In the genomic region with DNA sequence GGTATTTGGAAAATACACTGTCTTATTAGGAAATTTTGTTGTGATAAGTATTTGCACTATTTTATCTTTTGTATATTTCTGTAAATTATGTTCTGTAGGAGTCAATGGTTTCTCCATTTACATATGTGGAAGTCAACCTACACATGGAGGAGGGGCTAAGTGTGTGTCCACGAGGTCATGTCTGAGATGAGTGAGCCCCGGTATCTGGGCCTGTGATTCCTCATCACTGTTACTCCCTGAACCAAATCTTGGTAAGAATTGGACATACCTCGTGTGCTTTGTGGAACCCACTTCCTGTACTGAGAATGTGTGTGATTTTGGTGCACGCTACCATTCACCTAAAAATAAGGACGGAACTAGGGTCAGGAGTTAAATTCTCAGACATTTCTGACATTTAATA, we compare ENCODE assay signal across 20 cellular contexts.
DNase-seq lines count a peak whose midpoint lies in the region; ATAC-seq, FAIRE-seq and TF ChIP-seq lines count a peak whose summit lies in the region.
"Had no signal": no experiment of that assay in that cellular context is flagged by ENCODE, and none has a peak within 500 bp of the region (broad histone marks: within the 10 kb centered on the region; RNA-seq: fewer than 3 reads in every experiment).

No MANE protein-coding gene starts in this region.

- H3K9me3 ChIP-seq in endodermal cell (ENCODE audit: control insufficient read depth, low read length) = peaks cover 62% of the 10 kb centered on the region
- H3K9me3 ChIP-seq: A549 had no signal

- no peaks in the 10 kb centered on the region for H3K9me3 Mint-ChIP-seq in activated CD4-positive, alpha-beta T cell treated with anti-CD3 and anti-CD28 coated beads for 36 hours (ENCODE audit: low read depth)
- no peaks in the 10 kb centered on the region for H3K9me3 Mint-ChIP-seq in activated T-cell treated with anti-CD3 and anti-CD28 coated beads, Interleukin-2, amount 50 U/mL, for 72 hours
- H3K9me3 Mint-ChIP-seq in activated T-cell treated with anti-CD3 and anti-CD28 coated beads, Interleukin-2, amount 50 U/mL, for 24 hours = no peaks in the 10 kb centered on the region
- peaks cover 89% of the 10 kb centered on the region for H3K9me3 Mint-ChIP-seq in endodermal cell
- H3K9me3 Mint-ChIP-seq: CD4-positive, alpha-beta memory T cell had no signal

- ATAC-seq in activated CD4-positive, alpha-beta T cell treated with anti-CD3 and anti-CD28 coated beads for 36 hours = peak; percentile 71
- peak; percentile 46 to 53 for ATAC-seq in activated T-cell treated with anti-CD3 and anti-CD28 coated beads, Interleukin-2, amount 50 U/mL, for 72 hours (replicated peaks in 1 of 2)
- ATAC-seq in GM18498 (IDR thresholded peaks at IDR 0.05; ENCODE audit: unreplicated experiment) = no peak
- ATAC-seq: A549, GM12878 had no signal

- 59 to 90% methylated on average over 2 to 5 of the region's 5 CpGs for WGBS in endodermal cell (ENCODE audit: insufficient coverage in 1 of 2, insufficient read length in 1 of 2), 2 experiments

- intact Hi-C loops in activated CD4-positive, alpha-beta T cell treated with anti-CD3 and anti-CD28 coated beads for 36 hours (cut with DNase I, micrococcal nuclease) = no loop called here

- CTCF ChIA-PET in activated CD4-positive, alpha-beta T cell treated with anti-CD3 and anti-CD28 coated beads for 36 hours (lab: Charles Lee) = interaction anchor here (0.8 to 1.7 kb wide), 3 partner anchors 13 to 196 kb away, joined by 3 to 7 read pairs (median 3); no protein-coding TSS in a partner anchor

- no peak for FAIRE-seq in RCC 7860 (lab: Jason Lieb, UNC)
- FAIRE-seq: GM12878, H1, HTR-8/SVneo had no signal

- H3K36me3 Mint-ChIP-seq in activated CD4-positive, alpha-beta T cell treated with anti-CD3 and anti-CD28 coated beads for 36 hours (ENCODE audit: low read depth) = no peaks in the 10 kb centered on the region
- H3K36me3 Mint-ChIP-seq in activated T-cell treated with anti-CD3 and anti-CD28 coated beads, Interleukin-2, amount 50 U/mL, for 72 hours (ENCODE audit: insufficient read depth in 2 of 2) = no peaks in the 10 kb centered on the region
- no peaks in the 10 kb centered on the region for H3K36me3 Mint-ChIP-seq in activated T-cell treated with anti-CD3 and anti-CD28 coated beads, Interleukin-2, amount 50 U/mL, for 24 hours (ENCODE audit: low read depth)
- H3K36me3 Mint-ChIP-seq in endodermal cell (ENCODE audit: low read depth) = no peaks in the 10 kb centered on the region
- H3K36me3 Mint-ChIP-seq: CD4-positive, alpha-beta memory T cell had no signal

- no peak for TF ChIP-seq CTCF in endodermal cell (conservative IDR thresholded peaks at IDR 0.05)

- no peaks in the 10 kb centered on the region for H3K4me1 ChIP-seq in endodermal cell (ENCODE audit: control insufficient read depth, insufficient read depth, low read length)
- H3K4me1 ChIP-seq: A549 had no signal

- no peaks in the 10 kb centered on the region for H3K27me3 ChIP-seq in endodermal cell (ENCODE audit: control insufficient read depth, insufficient read depth, low read length, poor library complexity, severe bottlenecking)

- peak; percentile 21 for DNase-seq in activated CD4-positive, alpha-beta T cell treated with anti-CD3 and anti-CD28 coated beads for 36 hours
- DNase-seq in activated CD4-positive, alpha-beta T cell treated with anti-CD3 and anti-CD28 coated beads, Interleukin-2, amount 50 U/mL, for 1 hour = no peak
- DNase-seq in activated T-cell treated with anti-CD3 and anti-CD28 coated beads, Interleukin-2, amount 50 U/mL, for 72 hours = no peak
- DNase-seq in activated T-cell treated with anti-CD3 and anti-CD28 coated beads, Interleukin-2, amount 50 U/mL, for 24 hours = no peak
- no peak for DNase-seq in endodermal cell
- no peak for DNase-seq in RCC 7860 (ENCODE audit: low spot score)
- DNase-seq: AML-193; CD4-positive, alpha-beta memory T cell; DMS153; DMS79; GF-D8; H9; IMR-90 had no signal

- H3K27ac ChIP-seq in endodermal cell (ENCODE audit: low read depth, low read length) = no peak overlapping the region
- H3K27ac ChIP-seq: 22Rv1, A549, C4-2B had no signal

- H3K9ac ChIP-seq in endodermal cell (ENCODE audit: extremely low read depth, low read length, poor library complexity, severe bottlenecking) = no peak overlapping the region

- no peaks in the 10 kb centered on the region for H3K36me3 ChIP-seq in endodermal cell (ENCODE audit: control insufficient read depth, insufficient read depth, low read length)

- POLR2A ChIA-PET in activated CD4-positive, alpha-beta T cell treated with anti-CD3 and anti-CD28 coated beads for 36 hours (lab: Charles Lee) = no interaction called here

- H3K4me3 ChIP-seq in endodermal cell (ENCODE audit: low read length) = peak overlapping the region; percentile 11
- H3K4me3 ChIP-seq: A549, GM12878 had no signal

- H3K27ac Mint-ChIP-seq in activated CD4-positive, alpha-beta T cell treated with anti-CD3 and anti-CD28 coated beads for 36 hours = no peak overlapping the region
- H3K27ac Mint-ChIP-seq in activated T-cell treated with anti-CD3 and anti-CD28 coated beads, Interleukin-2, amount 50 U/mL, for 72 hours = no peak overlapping the region
- H3K27ac Mint-ChIP-seq in activated T-cell treated with anti-CD3 and anti-CD28 coated beads, Interleukin-2, amount 50 U/mL, for 24 hours = no peak overlapping the region
- no peak overlapping the region for H3K27ac Mint-ChIP-seq in endodermal cell
- H3K27ac Mint-ChIP-seq: CD4-positive, alpha-beta memory T cell; H9 had no signal

- H3K4me3 Mint-ChIP-seq in activated CD4-positive, alpha-beta T cell treated with anti-CD3 and anti-CD28 coated beads for 36 hours = no peak overlapping the region
- no peak overlapping the region for H3K4me3 Mint-ChIP-seq in activated T-cell treated with anti-CD3 and anti-CD28 coated beads, Interleukin-2, amount 50 U/mL, for 72 hours
- no peak overlapping the region for H3K4me3 Mint-ChIP-seq in activated T-cell treated with anti-CD3 and anti-CD28 coated beads, Interleukin-2, amount 50 U/mL, for 24 hours
- no peak overlapping the region for H3K4me3 Mint-ChIP-seq in endodermal cell
- H3K4me3 Mint-ChIP-seq: CD4-positive, alpha-beta memory T cell; H9 had no signal

- H3K27me3 Mint-ChIP-seq in activated CD4-positive, alpha-beta T cell treated with anti-CD3 and anti-CD28 coated beads for 36 hours = peaks cover 8% of the 10 kb centered on the region
- H3K27me3 Mint-ChIP-seq in activated T-cell treated with anti-CD3 and anti-CD28 coated beads, Interleukin-2, amount 50 U/mL, for 72 hours (ENCODE audit: low read depth) = peaks cover 30% of the 10 kb centered on the region
- peaks cover 26% of the 10 kb centered on the region for H3K27me3 Mint-ChIP-seq in activated T-cell treated with anti-CD3 and anti-CD28 coated beads, Interleukin-2, amount 50 U/mL, for 24 hours
- no peaks in the 10 kb centered on the region for H3K27me3 Mint-ChIP-seq in endodermal cell (ENCODE audit: insufficient read depth)

- H3K4me1 Mint-ChIP-seq in activated CD4-positive, alpha-beta T cell treated with anti-CD3 and anti-CD28 coated beads for 36 hours = peaks cover 6% of the 10 kb centered on the region
- peaks cover 2% of the 10 kb centered on the region for H3K4me1 Mint-ChIP-seq in activated T-cell treated with anti-CD3 and anti-CD28 coated beads, Interleukin-2, amount 50 U/mL, for 72 hours (ENCODE audit: low read depth)
- peaks cover 3% of the 10 kb centered on the region for H3K4me1 Mint-ChIP-seq in activated T-cell treated with anti-CD3 and anti-CD28 coated beads, Interleukin-2, amount 50 U/mL, for 24 hours (ENCODE audit: low read depth)
- no peaks in the 10 kb centered on the region for H3K4me1 Mint-ChIP-seq in endodermal cell
- H3K4me1 Mint-ChIP-seq: CD4-positive, alpha-beta memory T cell; H9 had no signal
